In genomic region chr12:13144266-13144828, GRCh38 we compare ENCODE assay signal across 22 cellular contexts. TPM values are rescaled to one million over a fixed set of nuclear protein-coding genes. Genes with fewer than 3 reads are reported as not detected.
DNase-seq lines count a peak whose midpoint lies in the region; ATAC-seq, FAIRE-seq and TF ChIP-seq lines count a peak whose summit lies in the region.
"Had no signal": no experiment of that assay in that cellular context is flagged by ENCODE, and none has a peak within 500 bp of the region (broad histone marks: within the 10 kb centered on the region; RNA-seq: fewer than 3 reads in every experiment).

No MANE protein-coding gene starts in this region.

- H3K27me3 Mint-ChIP-seq in activated naive CD4-positive, alpha-beta T cell treated with anti-CD3 and anti-CD28 coated beads, Interleukin-2, amount 10 ng/mL, durations not matched to agents 7 days and 5 days = peaks cover 14% of the 10 kb centered on the region
- H3K27me3 Mint-ChIP-seq in activated CD8-positive, alpha-beta T cell treated with anti-CD3 and anti-CD28 coated beads for 36 hours = no peaks in the 10 kb centered on the region
- H3K27me3 Mint-ChIP-seq in type B pancreatic cell = no peaks in the 10 kb centered on the region

- H3K4me1 Mint-ChIP-seq in activated naive CD4-positive, alpha-beta T cell treated with anti-CD3 and anti-CD28 coated beads, Interleukin-2, amount 10 ng/mL, durations not matched to agents 7 days and 5 days = peaks cover 28% of the 10 kb centered on the region
- peaks cover 15% of the 10 kb centered on the region for H3K4me1 Mint-ChIP-seq in activated CD8-positive, alpha-beta T cell treated with anti-CD3 and anti-CD28 coated beads for 36 hours (ENCODE audit: low read depth)
- peaks cover 22% of the 10 kb centered on the region for H3K4me1 Mint-ChIP-seq in type B pancreatic cell (ENCODE audit: unreplicated experiment)

- H3K27me3 ChIP-seq in pancreas = no peaks in the 10 kb centered on the region
- H3K27me3 ChIP-seq: colonic mucosa, gastroesophageal sphincter, spleen had no signal

- H3K36me3 Mint-ChIP-seq in activated naive CD4-positive, alpha-beta T cell treated with anti-CD3 and anti-CD28 coated beads, Interleukin-2, amount 10 ng/mL, durations not matched to agents 7 days and 5 days = no peaks in the 10 kb centered on the region
- H3K36me3 Mint-ChIP-seq in activated CD8-positive, alpha-beta T cell treated with anti-CD3 and anti-CD28 coated beads for 36 hours (ENCODE audit: low read depth) = no peaks in the 10 kb centered on the region
- H3K36me3 Mint-ChIP-seq in type B pancreatic cell = peaks cover 14% of the 10 kb centered on the region

- intact Hi-C loops in activated CD8-positive, alpha-beta T cell treated with anti-CD3 and anti-CD28 coated beads for 36 hours (cut with micrococcal nuclease) = no loop called here
- intact Hi-C loops in pancreas (cut with DNase I) = no loop called here

- no peaks in the 10 kb centered on the region for H3K4me1 ChIP-seq in pancreas
- H3K4me1 ChIP-seq: colonic mucosa, prostate gland had no signal

- peak; percentile 37 for DNase-seq in activated naive CD4-positive, alpha-beta T cell treated with anti-CD3 and anti-CD28 coated beads, Interleukin-2, amount 10 ng/mL, durations not matched to agents 7 days and 5 days
- DNase-seq in activated naive CD4-positive, alpha-beta T cell (lab: John Stamatoyannopoulos, UW) = no peak
- DNase-seq in NB4 (ENCODE audit: low read depth) = peak; percentile 43
- peak; percentile 15 for DNase-seq in activated CD8-positive, alpha-beta T cell treated with anti-CD3 and anti-CD28 coated beads for 36 hours
- no peak for DNase-seq in type B pancreatic cell (ENCODE audit: extremely low spot score, unreplicated experiment)
- no peak for DNase-seq in NCI-H1417 (lab: John Stamatoyannopoulos, UW)
- no peak for DNase-seq in pancreas
- DNase-seq: activated CD8-positive, alpha-beta memory T cell treated with anti-CD3 and anti-CD28 coated beads for 24 hours; colonic mucosa; H7; NCI-H1694; NCI-H446; NK-92 treated with Interleukin-12 subunit alpha and Interleukin-12 subunit beta, amount 100 ng/mL, for 24 hours; spleen had no signal

- POLR2A ChIA-PET in activated CD8-positive, alpha-beta T cell treated with anti-CD3 and anti-CD28 coated beads for 36 hours (lab: Charles Lee) = no interaction called here

- H3K9me3 ChIP-seq in pancreas = no peaks in the 10 kb centered on the region
- H3K9me3 ChIP-seq: colonic mucosa, gastroesophageal sphincter, prostate gland, spleen had no signal

- H3K27ac Mint-ChIP-seq in activated naive CD4-positive, alpha-beta T cell treated with anti-CD3 and anti-CD28 coated beads, Interleukin-2, amount 10 ng/mL, durations not matched to agents 7 days and 5 days = peak overlapping the region; percentile 53
- H3K27ac Mint-ChIP-seq in activated CD8-positive, alpha-beta T cell treated with anti-CD3 and anti-CD28 coated beads for 36 hours = no peak overlapping the region
- peak overlapping the region; percentile 10 for H3K27ac Mint-ChIP-seq in type B pancreatic cell
- H3K27ac Mint-ChIP-seq: activated T-helper 2 cell treated with anti-CD3 and anti-CD28 coated beads, Interferon-gamma antibody, Interleukin-2, Interleukin-4, amounts not matched to agents 10 μg/mL and 5 μg/mL and 100 μg/mL, durations not matched to agents 14 hours and 24 hours and 36 hours had no signal

- ATAC-seq in activated CD8-positive, alpha-beta T cell treated with anti-CD3 and anti-CD28 coated beads for 36 hours = peak; percentile 61
- no peak for ATAC-seq in GM18867 (IDR thresholded peaks at IDR 0.05; ENCODE audit: unreplicated experiment)
- no peak for ATAC-seq in pancreas
- ATAC-seq: gastroesophageal sphincter, Right ventricle myocardium inferior had no signal

- CTCF ChIA-PET in activated naive CD4-positive, alpha-beta T cell treated with anti-CD3 and anti-CD28 coated beads, Interleukin-2, amount 10 ng/mL, durations not matched to agents 7 days and 5 days (lab: Charles Lee) = no interaction called here
- CTCF ChIA-PET in activated CD8-positive, alpha-beta T cell treated with anti-CD3 and anti-CD28 coated beads for 36 hours (lab: Charles Lee) = no interaction called here

- no peak for FAIRE-seq in pancreas (lab: Jason Lieb, UNC)
- FAIRE-seq: G401.6 had no signal

- H3K4me3 Mint-ChIP-seq in activated naive CD4-positive, alpha-beta T cell treated with anti-CD3 and anti-CD28 coated beads, Interleukin-2, amount 10 ng/mL, durations not matched to agents 7 days and 5 days = no peak overlapping the region
- H3K4me3 Mint-ChIP-seq in activated CD8-positive, alpha-beta T cell treated with anti-CD3 and anti-CD28 coated beads for 36 hours = no peak overlapping the region
- H3K4me3 Mint-ChIP-seq in type B pancreatic cell = peak overlapping the region; percentile 35

- 84 to 85% methylated on average over 2 of the region's 2 CpGs for WGBS in pancreas, 2 donors

- no peak for TF ChIP-seq CTCF in NB4 (IDR thresholded peaks at IDR 0.05; ENCODE audit: low read depth, low read length)
- no peak for TF ChIP-seq CTCF in activated CD8-positive, alpha-beta T cell treated with anti-CD3 and anti-CD28 coated beads for 36 hours (IDR thresholded peaks at IDR 0.05)
- TF ChIP-seq CTCF in type B pancreatic cell (conservative IDR thresholded peaks at IDR 0.05) = no peak
- TF ChIP-seq CTCF in pancreas (IDR thresholded peaks at IDR 0.05) = no peak

- H3K36me3 ChIP-seq in pancreas = no peaks in the 10 kb centered on the region
- H3K36me3 ChIP-seq: colonic mucosa, gastroesophageal sphincter, prostate gland, spleen had no signal

- H3K9me3 Mint-ChIP-seq in activated naive CD4-positive, alpha-beta T cell treated with anti-CD3 and anti-CD28 coated beads, Interleukin-2, amount 10 ng/mL, durations not matched to agents 7 days and 5 days = peaks cover 1% of the 10 kb centered on the region
- no peaks in the 10 kb centered on the region for H3K9me3 Mint-ChIP-seq in activated CD8-positive, alpha-beta T cell treated with anti-CD3 and anti-CD28 coated beads for 36 hours
- peaks cover 10% of the 10 kb centered on the region for H3K9me3 Mint-ChIP-seq in type B pancreatic cell
- H3K9me3 Mint-ChIP-seq: activated T-helper 2 cell treated with anti-CD3 and anti-CD28 coated beads, Interferon-gamma antibody, Interleukin-2, Interleukin-4, amounts not matched to agents 10 μg/mL and 5 μg/mL and 100 μg/mL, durations not matched to agents 14 hours and 24 hours and 36 hours had no signal

- no peak overlapping the region for H3K27ac ChIP-seq in pancreas
- H3K27ac ChIP-seq: colonic mucosa, prostate gland had no signal

- H3K4me3 ChIP-seq in NB4 (ENCODE audit: low read depth, low read length) (no peak overlapping the region), pancreas (no peak overlapping the region)
- H3K4me3 ChIP-seq: colonic mucosa, gastroesophageal sphincter, prostate gland, spleen had no signal

- no peak for TF ChIP-seq POLR2A in NB4 (IDR thresholded peaks at IDR 0.05; ENCODE audit: extremely low read depth, insufficient read length)

RNA-seq across cellular contexts. Expression of gene GSG1, which starts 40.9 kb away (rescaled TPM):
- not detected for total RNA-seq in activated CD8-positive, alpha-beta T cell treated with anti-CD3 and anti-CD28 coated beads for 36 hours
- total RNA-seq in type B pancreatic cell (ENCODE audit: low replicate concordance) (0.36 and 2.0 TPM in 2 replicates), pancreas (1 to 10 TPM in 4 of 6 donors, under 1 TPM in 2; 0.75 to 5.4 (median 1.8) TPM)
- polyA plus RNA-seq in pancreas = 10 to 100 TPM in 1 of 2 donors, 1 to 10 TPM in 1; 3.5 to 11.5 TPM
- total RNA-seq: activated T-helper 2 cell treated with anti-CD3 and anti-CD28 coated beads, Interferon-gamma antibody, Interleukin-2, Interleukin-4, amounts not matched to agents 10 μg/mL and 5 μg/mL and 100 μg/mL, durations not matched to agents 14 hours and 24 hours and 36 hours; colonic mucosa; gastroesophageal sphincter; lower leg skin; Right ventricle myocardium inferior; spleen had no signal
- polyA plus RNA-seq: spleen, urinary bladder had no signal

RNA-seq across cellular contexts. Expression of gene EMP1, which starts 52.2 kb away (rescaled TPM):
- total RNA-seq in activated CD8-positive, alpha-beta T cell treated with anti-CD3 and anti-CD28 coated beads for 36 hours = 1 to 10 TPM; 3.1 to 3.6 TPM
- total RNA-seq in type B pancreatic cell (ENCODE audit: low replicate concordance) = 340 and 2,561 TPM in 2 replicates
- 10 to 100 TPM; 11.5 to 43.4 (median 31.4) TPM for total RNA-seq in pancreas
- polyA plus RNA-seq in pancreas = 10 to 100 TPM in 1 of 2 donors, 1 to 10 TPM in 1; 5.8 to 10.2 TPM

Comparison
In these comparisons a context has a peak if more than half of its experiments do, and no peak if none do; other contexts are left out.
1. DNase-seq: peak in activated naive CD4-positive, alpha-beta T cell treated with anti-CD3 and anti-CD28 coated beads, Interleukin-2, amount 10 ng/mL, durations not matched to agents 7 days and 5 days (single experiment), NB4 (single experiment) and activated CD8-positive, alpha-beta T cell treated with anti-CD3 and anti-CD28 coated beads for 36 hours (single experiment); none in activated naive CD4-positive, alpha-beta T cell (0 of 4), type B pancreatic cell (single experiment), NCI-H1417 (0 of 3) and pancreas (0 of 6).